ENCODE assay signal across 8 cellular contexts in the genomic region with DNA sequence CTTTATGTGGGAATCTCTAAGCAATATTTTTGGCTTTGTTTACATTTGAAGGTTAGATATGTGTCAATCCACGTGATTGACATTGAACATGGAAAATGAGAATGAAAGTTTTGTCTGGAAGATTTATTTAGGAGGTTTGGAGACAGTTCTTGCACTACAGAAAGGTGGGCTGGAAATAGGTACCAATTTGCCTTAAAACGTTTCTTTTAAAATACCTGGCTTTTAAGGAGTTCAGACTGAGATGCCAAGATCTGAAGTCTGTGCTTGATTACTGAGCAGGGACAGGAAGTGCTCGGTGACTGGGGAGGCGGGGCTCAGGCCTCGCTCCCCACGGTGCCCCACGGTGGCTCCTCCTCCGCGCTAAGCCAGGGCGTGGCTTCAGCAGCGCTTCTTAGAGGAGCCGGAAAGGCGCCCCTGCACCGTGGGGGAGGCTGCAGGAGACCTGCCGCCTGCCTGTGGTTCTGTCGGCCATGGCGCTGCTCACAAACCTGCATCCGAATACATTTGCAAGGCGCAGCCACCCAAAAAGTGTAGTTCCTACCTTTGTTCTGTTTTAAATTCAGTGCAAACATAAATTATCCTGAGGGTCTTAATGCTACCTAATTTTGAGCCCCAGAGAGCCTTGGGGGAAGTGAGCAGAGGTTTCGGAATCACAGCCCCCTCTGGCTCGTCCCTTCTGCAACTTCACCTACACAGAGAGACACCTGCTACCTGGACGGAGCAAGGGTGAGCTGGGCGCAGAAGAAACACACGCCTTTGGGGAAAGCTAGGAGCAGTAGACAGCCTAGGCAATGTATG. TPM values are rescaled to one million over a fixed set of nuclear protein-coding genes. Genes with fewer than 3 reads are reported as not detected.
DNase-seq lines count a peak whose midpoint lies in the region; ATAC-seq and TF ChIP-seq lines count a peak whose summit lies in the region.

No MANE protein-coding gene starts in this region.

- H3K4me3 Mint-ChIP-seq in activated CD4-positive, alpha-beta T cell treated with anti-CD3 and anti-CD28 coated beads for 36 hours, result peak overlapping the region; percentile 97

- DNase-seq in A673 (ENCODE audit: low spot score), result peak; percentile 97
- DNase-seq in NCI-H524 (lab: John Stamatoyannopoulos, UW), result peak; percentile 77 to 90
- DNase-seq in activated CD4-positive, alpha-beta T cell treated with anti-CD3 and anti-CD28 coated beads for 36 hours, result peak; percentile 98
- DNase-seq in left colon, result peak; percentile 95 to 97
- DNase-seq in stimulated activated CD4-positive, alpha-beta T cell treated with anti-CD3 and anti-CD28 coated beads, Interleukin-2, amount 100 ng/mL, for 24 hours, result peak; percentile 96 to 98

- H3K27me3 Mint-ChIP-seq in activated CD4-positive, alpha-beta T cell treated with anti-CD3 and anti-CD28 coated beads for 36 hours, result no peaks in the 10 kb centered on the region

- H3K9me3 ChIP-seq in A673 (ENCODE audit: low read depth, low read length, poor library complexity, severe bottlenecking), result no peaks in the 10 kb centered on the region

- H3K4me1 ChIP-seq in A673 (ENCODE audit: insufficient read depth, low read length, poor library complexity, severe bottlenecking), result peaks cover 71% of the 10 kb centered on the region

- H3K9me3 Mint-ChIP-seq in activated CD4-positive, alpha-beta T cell treated with anti-CD3 and anti-CD28 coated beads for 36 hours (ENCODE audit: low read depth), result no peaks in the 10 kb centered on the region

- H3K36me3 Mint-ChIP-seq in activated CD4-positive, alpha-beta T cell treated with anti-CD3 and anti-CD28 coated beads for 36 hours (ENCODE audit: low read depth), result peaks cover 36% of the 10 kb centered on the region

- ATAC-seq in GM18868 (IDR thresholded peaks at IDR 0.05; ENCODE audit: unreplicated experiment), result peak; percentile 42
- peak; percentile 57 for ATAC-seq in HG03175 (IDR thresholded peaks at IDR 0.05; ENCODE audit: unreplicated experiment)
- peak; percentile 55 for ATAC-seq in activated CD4-positive, alpha-beta T cell treated with anti-CD3 and anti-CD28 coated beads for 36 hours
- ATAC-seq in left colon, result peak; percentile 84

- POLR2A ChIA-PET in A673 (lab: Charles Lee; ENCODE audit: low non-redundant PET), result no interaction called here
- POLR2A ChIA-PET in activated CD4-positive, alpha-beta T cell treated with anti-CD3 and anti-CD28 coated beads for 36 hours (lab: Charles Lee), result interaction anchor here (1.2 to 1.5 kb wide), 2 partner anchors 46 to 169 kb away, joined by 4 to 6 read pairs; a partner anchor contains a TSS

- H3K36me3 ChIP-seq in A673 (ENCODE audit: insufficient read depth, low read length, poor library complexity, severe bottlenecking), result peaks cover 29% of the 10 kb centered on the region

- no peaks in the 10 kb centered on the region for H3K27me3 ChIP-seq in A673 (replicated peaks; ENCODE audit: insufficient read depth, low read depth, low read length, poor library complexity)

- CTCF ChIA-PET in A673 (lab: Charles Lee), result no interaction called here
- CTCF ChIA-PET in activated CD4-positive, alpha-beta T cell treated with anti-CD3 and anti-CD28 coated beads for 36 hours (lab: Charles Lee), result interaction anchor here (0.6 to 2.4 kb wide), 19 partner anchors 9 to 421 kb away, joined by 3 to 12 read pairs (median 5); a partner anchor contains a TSS

- H3K4me1 Mint-ChIP-seq in activated CD4-positive, alpha-beta T cell treated with anti-CD3 and anti-CD28 coated beads for 36 hours, result peaks cover 41% of the 10 kb centered on the region

- peak overlapping the region; percentile 99 for H3K27ac Mint-ChIP-seq in activated CD4-positive, alpha-beta T cell treated with anti-CD3 and anti-CD28 coated beads for 36 hours

- H3K27ac ChIP-seq in A673 (ENCODE audit: low read depth, low read length, poor library complexity, severe bottlenecking) (peak overlapping the region; percentile 77), cingulate gyrus (ENCODE audit: low read depth, low read length) (peak overlapping the region; percentile 78)

- TF ChIP-seq CTCF in A673 (conservative IDR thresholded peaks at IDR 0.05; ENCODE audit: low read depth, low read length), result no peak

- BruUV-seq in A673 (replicated peaks; lab: Mats Ljungman, UMichigan), result no TSS peak

- no peak overlapping the region for H3K4me3 ChIP-seq in A673 (ENCODE audit: low read depth, low read length, poor library complexity, severe bottlenecking)

- intact Hi-C loops in A673 (cut with micrococcal nuclease; ENCODE audit: unreplicated experiment), result loop anchor here (2.0 to 5.0 kb wide), 4 partner anchors 53 to 223 kb away; a partner anchor contains a TSS
- intact Hi-C loops in activated CD4-positive, alpha-beta T cell treated with anti-CD3 and anti-CD28 coated beads for 36 hours (cut with DNase I, micrococcal nuclease), result loop anchor here (1.0 to 10.0 kb wide), 18 partner anchors 15 to 1780 kb away; a partner anchor contains a TSS
- intact Hi-C loops in left colon (cut with DNase I, micrococcal nuclease), result loop anchor here in 1 of 2 donors (10.0 kb wide), 1 partner anchor 170 kb away; a partner anchor contains a TSS

RNA-seq across cellular contexts. Expression of a gene that starts 49.2 kb away (rescaled TPM):
- total RNA-seq in A673 (2021), result 17.1 and 21.0 TPM in 2 replicates
- total RNA-seq in activated CD4-positive, alpha-beta T cell treated with anti-CD3 and anti-CD28 coated beads for 36 hours, result 10 to 100 TPM; 37.6 to 48.5 TPM
- total RNA-seq in left colon, result 10 to 100 TPM; 16.0 to 21.9 TPM

RNA-seq across cellular contexts. Expression of a gene that starts 49.3 kb away (rescaled TPM):
- 52.6 and 60.4 TPM in 2 replicates for total RNA-seq in A673 (2021)
- total RNA-seq in activated CD4-positive, alpha-beta T cell treated with anti-CD3 and anti-CD28 coated beads for 36 hours, result 10 to 100 TPM; 42.8 to 59.8 TPM
- 10 to 100 TPM; 34.6 to 41.3 TPM for total RNA-seq in left colon
